19 cellular contexts compared by ENCODE assay signal in the genomic region with DNA sequence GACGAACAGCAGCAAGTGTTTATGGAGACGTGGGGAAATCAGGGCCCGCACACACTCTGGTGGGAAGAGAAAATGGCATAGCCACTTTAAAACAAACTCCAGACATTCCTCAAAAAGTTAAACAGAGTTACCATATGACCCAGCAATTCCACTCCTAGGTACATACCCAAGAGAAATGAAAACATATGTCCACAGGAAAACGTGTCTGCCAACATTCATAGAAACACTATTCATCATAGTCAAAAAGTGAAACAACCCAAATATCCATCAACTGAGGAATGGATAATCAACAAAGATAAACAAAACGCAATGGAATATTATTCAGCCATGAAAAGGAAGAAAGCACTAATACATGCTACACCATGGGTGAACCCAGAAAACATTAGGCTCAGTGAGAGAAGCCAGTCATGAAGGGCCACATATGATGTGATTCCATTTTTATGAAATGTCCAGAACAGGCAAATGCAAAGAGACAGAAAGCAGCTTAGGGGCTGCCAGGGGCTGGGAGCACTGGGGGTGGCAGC. TPM values are rescaled to one million over a fixed set of nuclear protein-coding genes. Genes with fewer than 3 reads are reported as not detected.
DNase-seq lines count a peak whose midpoint lies in the region; ATAC-seq, FAIRE-seq and TF ChIP-seq lines count a peak whose summit lies in the region.
"Had no signal": no experiment of that assay in that cellular context is flagged by ENCODE, and none has a peak within 500 bp of the region (broad histone marks: within the 10 kb centered on the region; RNA-seq: fewer than 3 reads in every experiment).

No MANE protein-coding gene starts in this region.

- H3K36me3 ChIP-seq in BLaER1 (peaks cover 53% of the 10 kb centered on the region), K562 (ENCODE audit: control insufficient read depth, insufficient read depth, low read length) (no peaks in the 10 kb centered on the region), Caco-2 (ENCODE audit: control insufficient read depth, insufficient read depth, low read length) (no peaks in the 10 kb centered on the region)

- H3K9me3 ChIP-seq in A549 (no peaks in the 10 kb centered on the region), BLaER1 (peaks cover 11% of the 10 kb centered on the region; the same call in 1 of the 2 replicates), K562 (replicated peaks; ENCODE audit: control insufficient read depth, insufficient read depth, low read depth, low read length) (no peaks in the 10 kb centered on the region), Caco-2 (no peaks in the 10 kb centered on the region)
- H3K9me3 ChIP-seq: BE2C had no signal

- H3K36me3 Mint-ChIP-seq in type B pancreatic cell (peaks cover 5% of the 10 kb centered on the region), Caco-2 (ENCODE audit: insufficient read depth, unreplicated experiment) (no peaks in the 10 kb centered on the region)

- peaks cover 6% of the 10 kb centered on the region for H3K9me3 Mint-ChIP-seq in type B pancreatic cell
- no peaks in the 10 kb centered on the region for H3K9me3 Mint-ChIP-seq in Caco-2 (ENCODE audit: unreplicated experiment)
- H3K9me3 Mint-ChIP-seq: CD4-positive, alpha-beta memory T cell; H9; HFFc6 had no signal

- TF ChIP-seq RAD21 in A549 (conservative IDR thresholded peaks at IDR 0.05 in 1 of 2, IDR thresholded peaks at IDR 0.05 in 1 of 2): no peak
- no peak for TF ChIP-seq RAD21 in K562 (CRISPR knock-in tag; conservative IDR thresholded peaks at IDR 0.05 in 1 of 2, IDR thresholded peaks at IDR 0.05 in 1 of 2)

- H3K9ac ChIP-seq in BLaER1 (no peak overlapping the region), K562 (ENCODE audit: insufficient read depth in 1 of 2, low read depth in 2 of 2, low read length in 2 of 2) (no peak overlapping the region)
- H3K9ac ChIP-seq: GM23248 had no signal

- TF ChIP-seq POLR2A in A549 (IDR thresholded peaks at IDR 0.05; ENCODE audit: low read length) (no peak), K562 (conservative IDR thresholded peaks at IDR 0.05) (no peak)

- H3K4me1 Mint-ChIP-seq in type B pancreatic cell (ENCODE audit: unreplicated experiment): peaks cover 32% of the 10 kb centered on the region
- H3K4me1 Mint-ChIP-seq in Caco-2 (ENCODE audit: low read depth, unreplicated experiment): peaks cover 20% of the 10 kb centered on the region

- H3K4me1 ChIP-seq in A549: peaks cover 27% of the 10 kb centered on the region
- peaks cover 51% of the 10 kb centered on the region for H3K4me1 ChIP-seq in BLaER1
- H3K4me1 ChIP-seq in K562 (replicated peaks in 1 of 2; ENCODE audit: control insufficient read depth in 2 of 2, insufficient read depth in 2 of 2, low read length in 2 of 2): no peaks in the 10 kb centered on the region
- peaks cover 13% of the 10 kb centered on the region for H3K4me1 ChIP-seq in Caco-2
- H3K4me1 ChIP-seq: BE2C had no signal

- TF ChIP-seq CTCF in A549 (IDR thresholded peaks at IDR 0.05): no peak
- TF ChIP-seq CTCF in K562 (IDR thresholded peaks at IDR 0.05 in 2 of 3, conservative IDR thresholded peaks at IDR 0.05 in 1 of 3; ENCODE audit: insufficient read depth in 2 of 3, low read depth in 1 of 3, low read length in 3 of 3): no peak
- TF ChIP-seq CTCF in type B pancreatic cell (conservative IDR thresholded peaks at IDR 0.05): no peak
- no peak for TF ChIP-seq CTCF in Caco-2 (IDR thresholded peaks at IDR 0.05; ENCODE audit: insufficient read depth in 1 of 2, low read depth in 1 of 2, low read length in 1 of 2, severe bottlenecking in 1 of 2, unreplicated experiment in 1 of 2)

- intact Hi-C loops in K562 (cut with micrococcal nuclease) (no loop called here), Caco-2 (cut with micrococcal nuclease; ENCODE audit: unreplicated experiment) (no loop called here)

- in situ Hi-C loops in K562 (cut with MboI): no loop called here

- WGBS in A549 (ENCODE audit: missing lambda C conversion rate): 84% methylated on average over 5 of the region's 5 CpGs
- 0% methylated on average over 5 of the region's 5 CpGs for WGBS in K562 (ENCODE audit: insufficient coverage, low coverage, missing lambda C conversion rate)

- no peaks in the 10 kb centered on the region for H3K79me2 ChIP-seq in K562 (ENCODE audit: control insufficient read depth, insufficient read depth, low read length)

- ATAC-seq in A549 (no peak), K562 (no peak)
- ATAC-seq: HCT116 had no signal

- H3K4me3 ChIP-seq in A549 (no peak overlapping the region), BLaER1 (no peak overlapping the region), K562 (no peak overlapping the region), Caco-2 (ENCODE audit: low read depth, low read length) (no peak overlapping the region)
- H3K4me3 ChIP-seq: GM23248 had no signal

- FAIRE-seq in A549 (lab: Jason Lieb, UNC): peak; percentile 13
- no peak for FAIRE-seq in K562 (lab: Jason Lieb, UNC)
- FAIRE-seq: G401.6, GM12892, GM19239 had no signal

- no peak overlapping the region for H3K4me3 Mint-ChIP-seq in type B pancreatic cell
- H3K4me3 Mint-ChIP-seq in Caco-2 (ENCODE audit: unreplicated experiment): no peak overlapping the region
- H3K4me3 Mint-ChIP-seq: CD4-positive, alpha-beta memory T cell; H9; HFFc6 had no signal

- H3K27me3 ChIP-seq in BLaER1 (no peaks in the 10 kb centered on the region), K562 (ENCODE audit: control insufficient read depth in 2 of 2, insufficient read depth in 2 of 2, low read length in 2 of 2) (peaks cover 16 to 49% of the 10 kb centered on the region in 2 experiments; a peak in 4 of 5 replicates), Caco-2 (replicated peaks; ENCODE audit: control insufficient read depth, insufficient read depth, low read length) (no peaks in the 10 kb centered on the region)
- H3K27me3 ChIP-seq: BE2C had no signal

- H2AFZ ChIP-seq in K562 (ENCODE audit: low read depth, low read length): no peak overlapping the region
- H2AFZ ChIP-seq: GM23248 had no signal

- H3K9me1 ChIP-seq in K562 (ENCODE audit: control insufficient read depth, insufficient read depth, low read length): no peaks in the 10 kb centered on the region

- no peak overlapping the region for H3K27ac ChIP-seq in A549
- H3K27ac ChIP-seq in BLaER1: no peak overlapping the region
- no peak overlapping the region for H3K27ac ChIP-seq in K562 (ENCODE audit: extremely low read depth, low read depth, low read length)
- H3K27ac ChIP-seq: GM23248 had no signal

- H4K20me1 ChIP-seq in BLaER1 (peaks cover 88% of the 10 kb centered on the region), K562 (replicated peaks; ENCODE audit: control insufficient read depth, insufficient read depth, low read length) (no peaks in the 10 kb centered on the region)

- H3K27ac Mint-ChIP-seq in type B pancreatic cell: peak overlapping the region; percentile 55
- no peak overlapping the region for H3K27ac Mint-ChIP-seq in Caco-2 (ENCODE audit: unreplicated experiment)
- H3K27ac Mint-ChIP-seq: CD4-positive, alpha-beta memory T cell; H9; HFFc6 had no signal

- POLR2A ChIA-PET in A549 (lab: Yijun Ruan, JAX) (no interaction called here), K562 (lab: Yijun Ruan, JAX) (no interaction called here), Caco-2 (lab: Charles Lee) (no interaction called here)

- DNase-seq in A549 (ENCODE audit: low read depth in 1 of 2, low spot score in 1 of 2) (no peak), K562 (ENCODE audit: extremely low read depth in 1 of 4, low spot score in 3 of 4) (no peak), type B pancreatic cell (ENCODE audit: extremely low spot score, unreplicated experiment) (no peak), Caco-2 (no peak), hippocampal formation (lab: John Stamatoyannopoulos, UW) (no peak)
- DNase-seq: BE2C; C1 segment of cervical spinal cord; CD4-positive, alpha-beta memory T cell; COR-L47; DMS153; DND-41; GM23248; H9; HFFc6 had no signal

- BruUV-seq in K562 (replicated peaks; lab: Mats Ljungman, UMichigan): no TSS peak
- no TSS peak for BruUV-seq in Caco-2 (replicated peaks; lab: Mats Ljungman, UMichigan)

- CTCF ChIA-PET in A549 (lab: Yijun Ruan, JAX) (no interaction called here), K562 (lab: Yijun Ruan, JAX; ENCODE audit: low intra/inter-chr PET ratio) (no interaction called here), Caco-2 (lab: Charles Lee) (no interaction called here)

- H3K27me3 Mint-ChIP-seq in type B pancreatic cell: no peaks in the 10 kb centered on the region
- no peaks in the 10 kb centered on the region for H3K27me3 Mint-ChIP-seq in Caco-2 (ENCODE audit: insufficient read depth, unreplicated experiment)
- H3K27me3 Mint-ChIP-seq: CD4-positive, alpha-beta memory T cell had no signal

- TF ChIP-seq EP300 in A549 (IDR thresholded peaks at IDR 0.05) (no peak), K562 (IDR thresholded peaks at IDR 0.05; ENCODE audit: low read length) (no peak)

- H3K4me2 ChIP-seq in A549 (no peak overlapping the region), BLaER1 (peak overlapping the region; percentile 85; the same call in 1 of the 2 replicates), K562 (ENCODE audit: insufficient read depth, low read length) (no peak overlapping the region)

TF ChIP-seq in A549, 52 proteins besides CTCF, POLR2A, EP300 and RAD21 (continues in another document):
- no peak for TF ChIP-seq KDM5A (IDR thresholded peaks at IDR 0.05)

RNA-seq across cellular contexts. Expression of a gene that starts 32.8 kb away (rescaled TPM):
- polyA plus RNA-seq in A549 (2011; rRNA removed): 6.2 and 6.9 TPM in 2 replicates
- 6.0 and 10.4 TPM in 2 replicates for polyA plus RNA-seq in A549 (2012; cell fraction: cytosol; rRNA removed)
- polyA plus RNA-seq in A549 (2012; cell fraction: nucleus; rRNA removed): 17.4 and 20.0 TPM in 2 replicates
- 7.6 to 9.4 TPM (median 8.7 TPM) in 3 replicates for polyA plus RNA-seq in A549 (2017; fragmentation: RNase III; extraction: RNeasy Plus Mini Kit Qiagen cat#74134 plus additional on column Dnase treatment)
- 13.4 and 15.3 TPM in 2 replicates for polyA minus RNA-seq in A549 (2011; rRNA and poly(A)+ RNA removed)
- 2.0 and 2.3 TPM in 2 replicates for total RNA-seq in K562 (2011; cell fraction: chromatin; rRNA removed; ENCODE audit: low replicate concordance)
- 1.4 and 1.5 TPM in 2 replicates for total RNA-seq in K562 (2011; cell fraction: nucleolus; rRNA removed)
- 1.1 and 1.2 TPM in 2 replicates for total RNA-seq in K562 (2011; cell fraction: nucleoplasm; rRNA removed)
- total RNA-seq in K562 (2014; rRNA removed): 0.05 and 0.61 TPM in 2 replicates
- 0.18 and 0.19 TPM in 2 replicates for total RNA-seq in K562 (2014; rRNA removed; fragmentation: Illumina TruSeq; extraction: Trizol)
- total RNA-seq in K562 (2015; rRNA removed; fragmentation: Illumina TruSeq; extraction: Trizol): 0.29 and 0.41 TPM in 2 replicates
- 0.27 and 0.31 TPM in 2 replicates for total RNA-seq in K562 (2021)
- polyA plus RNA-seq in K562 (2011; rRNA removed): 0.17 and 0.49 TPM in 2 replicates
- polyA plus RNA-seq in K562 (2011; cell fraction: cytosol; rRNA removed): 0.54 and 0.68 TPM in 2 replicates
- 1.1 and 1.6 TPM in 2 replicates for polyA plus RNA-seq in K562 (2011; cell fraction: nucleus; rRNA removed)
- polyA plus RNA-seq in K562 (2012): 0.27 and 0.40 TPM in 2 replicates
- polyA plus RNA-seq in K562 (2014; fragmentation: Illumina TruSeq; extraction: Trizol): 0.15 and 0.24 TPM in 2 replicates
- under 1 TPM; 0.03 to 0.13 TPM for polyA plus RNA-seq in K562 (2014; fragmentation: Nextera tagmentation; extraction: Ambion mirVana)
- polyA plus RNA-seq in K562 (2014; rRNA removed): 0.09 TPM in 2 replicates
- polyA minus RNA-seq in K562 (2011; rRNA and poly(A)+ RNA removed): 1.1 and 1.2 TPM in 2 replicates
- 1.2 and 1.5 TPM in 2 replicates for polyA minus RNA-seq in K562 (2011; cell fraction: cytosol; rRNA and poly(A)+ RNA removed)
- 1.2 and 1.9 TPM in 2 replicates for polyA minus RNA-seq in K562 (2011; cell fraction: nucleus; rRNA and poly(A)+ RNA removed)
- 13.9 and 17.0 TPM in 2 replicates for total RNA-seq in type B pancreatic cell (ENCODE audit: low replicate concordance)
- 11.5 and 12.6 TPM in 2 replicates for total RNA-seq in Caco-2 (2022)
